Comparison of ENCODE assay signal across 14 cellular contexts in genomic region chr16:87847785-87848675, GRCh38. TPM values are rescaled to one million over a fixed set of nuclear protein-coding genes. Genes with fewer than 3 reads are reported as not detected.
DNase-seq lines count a peak whose midpoint lies in the region; FAIRE-seq and TF ChIP-seq lines count a peak whose summit lies in the region.
"Had no signal": no experiment of that assay in that cellular context is flagged by ENCODE, and none has a peak within 500 bp of the region (broad histone marks: within the 10 kb centered on the region; RNA-seq: fewer than 3 reads in every experiment).

No MANE protein-coding gene starts in this region.

- peaks cover 74 to 100% (median 100%) of the 10 kb centered on the region in 11 experiments for H4K20me1 ChIP-seq in BLaER1 treated with 17β-estradiol and CSF1 and Interleukin-3, amounts not matched to agents 10 nM and 100 nM
- no peaks in the 10 kb centered on the region for H4K20me1 ChIP-seq in MM.1S (ENCODE audit: insufficient read depth, low read length)

- H3F3A ChIP-seq in MM.1S (ENCODE audit: insufficient read depth, low read length) = no peaks in the 10 kb centered on the region

- peaks cover 76 to 100% (median 100%) of the 10 kb centered on the region in 10 experiments for H3K4me1 ChIP-seq in BLaER1 treated with 17β-estradiol and CSF1 and Interleukin-3, amounts not matched to agents 10 nM and 100 nM
- no peaks in the 10 kb centered on the region for H3K4me1 ChIP-seq in MM.1S (ENCODE audit: low read length)

- no peaks in the 10 kb centered on the region for H3K9me3 Mint-ChIP-seq in osteocyte (ENCODE audit: unreplicated experiment)
- H3K9me3 Mint-ChIP-seq: activated CD4-positive, alpha-beta memory T cell treated with anti-CD3 and anti-CD28 coated beads for 36 hours; CD4-positive, CD25-positive, alpha-beta regulatory T cell; dendritic cell treated with granulocyte-macrophage colony-stimulating factor and Interleukin-4, amounts not matched to agents 40 ng/mL and 50 ng/mL, for 4 days had no signal

- peak overlapping the region; percentile 62 for H3K27ac Mint-ChIP-seq in osteocyte (ENCODE audit: unreplicated experiment)
- H3K27ac Mint-ChIP-seq: activated CD4-positive, alpha-beta memory T cell treated with anti-CD3 and anti-CD28 coated beads for 36 hours; CD4-positive, CD25-positive, alpha-beta regulatory T cell; dendritic cell treated with granulocyte-macrophage colony-stimulating factor and Interleukin-4, amounts not matched to agents 40 ng/mL and 50 ng/mL, for 4 days had no signal

- FAIRE-seq in frontal cortex (lab: Jason Lieb, UNC) = no peak

- no peaks in the 10 kb centered on the region for H3K9me2 ChIP-seq in MM.1S (replicated peaks; ENCODE audit: insufficient read depth, low read length)

- 0 out of 22 replicates have a peak, but pooled peaks cover 0 to 9% (median 0%) of the 10 kb centered on the region in 11 experiments for H3K27me3 ChIP-seq in BLaER1 treated with 17β-estradiol and CSF1 and Interleukin-3, amounts not matched to agents 10 nM and 100 nM
- H3K27me3 ChIP-seq in MM.1S (replicated peaks; ENCODE audit: insufficient read depth, low read length) = no peaks in the 10 kb centered on the region
- H3K27me3 ChIP-seq: foreskin keratinocyte had no signal

- no peak for TF ChIP-seq CTCF in RWPE1 (conservative IDR thresholded peaks at IDR 0.05; ENCODE audit: low read depth)
- no peak for TF ChIP-seq CTCF in osteocyte (IDR thresholded peaks at IDR 0.05)
- no peak for TF ChIP-seq CTCF in MM.1S (IDR thresholded peaks at IDR 0.05; ENCODE audit: low read length)

- H3K9me3 ChIP-seq in BLaER1 treated with 17β-estradiol and CSF1 and Interleukin-3, amounts not matched to agents 10 nM and 100 nM (replicated peaks in 1 of 11) = no peaks in the 10 kb centered on the region
- no peaks in the 10 kb centered on the region for H3K9me3 ChIP-seq in MM.1S (replicated peaks; ENCODE audit: insufficient read depth, low read length)

- H2AFZ ChIP-seq in MM.1S (ENCODE audit: low read length) = no peak overlapping the region

- H3K36me3 Mint-ChIP-seq in osteocyte (ENCODE audit: unreplicated experiment) = peaks cover 28% of the 10 kb centered on the region

- DNase-seq in RWPE1 (ENCODE audit: low spot score) = no peak
- peak; percentile 73 to 76 for DNase-seq in frontal cortex (ENCODE audit: low spot score in 2 of 2)
- no peak for DNase-seq in osteocyte (ENCODE audit: extremely low spot score, unreplicated experiment)
- no peak for DNase-seq in D341Med (ENCODE audit: low spot score)
- no peak for DNase-seq in T1000 (lab: John Stamatoyannopoulos, UW)
- DNase-seq in MM.1S = no peak
- DNase-seq in NCI-H526 (lab: John Stamatoyannopoulos, UW) = no peak
- DNase-seq: activated CD4-positive, alpha-beta memory T cell treated with anti-CD3 and anti-CD28 coated beads for 36 hours; CD4-positive, CD25-positive, alpha-beta regulatory T cell; foreskin keratinocyte; NCI-H2107; stimulated activated CD4-positive, alpha-beta T cell treated with anti-CD3 and anti-CD28 coated beads, Interleukin-4, amount 100 ng/mL, for 24 hours had no signal

- H3K79me2 ChIP-seq in MM.1S (ENCODE audit: low read length) = peaks cover 94% of the 10 kb centered on the region

- CTCF ChIA-PET in RWPE1 (lab: Yijun Ruan, JAX) = interaction anchor here (0.5 to 1.2 kb wide), 2 partner anchors 12 to 23 kb away, joined by 4 to 6 read pairs; no protein-coding TSS in a partner anchor

- peaks cover 75% of the 10 kb centered on the region for H3K4me1 Mint-ChIP-seq in osteocyte (ENCODE audit: unreplicated experiment)

- H3K9ac ChIP-seq in BLaER1 treated with 17β-estradiol and CSF1 and Interleukin-3, amounts not matched to agents 10 nM and 100 nM = peak overlapping the region; percentile 6 to 65 (median 48); a peak in 16 of 22 replicates
- H3K9ac ChIP-seq in MM.1S (ENCODE audit: low read length) = no peak overlapping the region

- H3K4me3 ChIP-seq in BLaER1 treated with 17β-estradiol and CSF1 and Interleukin-3, amounts not matched to agents 10 nM and 100 nM = no peak overlapping the region
- no peak overlapping the region for H3K4me3 ChIP-seq in MM.1S (ENCODE audit: low read length)

- peak overlapping the region in 3 of 11 experiments; percentile 4 to 48 (median 25); a peak in 4 of 22 replicates for H3K27ac ChIP-seq in BLaER1 treated with 17β-estradiol and CSF1 and Interleukin-3, amounts not matched to agents 10 nM and 100 nM
- H3K27ac ChIP-seq in RWPE1 (peak overlapping the region; percentile 98), MM.1S (ENCODE audit: low read length) (no peak overlapping the region)
- H3K27ac ChIP-seq: foreskin keratinocyte had no signal

- no peaks in the 10 kb centered on the region for H3K27me3 Mint-ChIP-seq in osteocyte (ENCODE audit: unreplicated experiment)
- H3K27me3 Mint-ChIP-seq: activated CD4-positive, alpha-beta memory T cell treated with anti-CD3 and anti-CD28 coated beads for 36 hours; CD4-positive, CD25-positive, alpha-beta regulatory T cell had no signal

- peak overlapping the region; percentile 49 to 89 (median 72) for H3K4me2 ChIP-seq in BLaER1 treated with 17β-estradiol and CSF1 and Interleukin-3, amounts not matched to agents 10 nM and 100 nM
- no peak overlapping the region for H3K4me2 ChIP-seq in MM.1S (ENCODE audit: low read depth, low read length)

- peaks cover 58 to 98% (median 96%) of the 10 kb centered on the region in 11 experiments for H3K36me3 ChIP-seq in BLaER1 treated with 17β-estradiol and CSF1 and Interleukin-3, amounts not matched to agents 10 nM and 100 nM
- no peaks in the 10 kb centered on the region for H3K36me3 ChIP-seq in MM.1S (replicated peaks; ENCODE audit: insufficient read depth, low read length)

- peak overlapping the region; percentile 18 for H3K4me3 Mint-ChIP-seq in osteocyte (ENCODE audit: unreplicated experiment)
- H3K4me3 Mint-ChIP-seq: activated CD4-positive, alpha-beta memory T cell treated with anti-CD3 and anti-CD28 coated beads for 36 hours; dendritic cell treated with granulocyte-macrophage colony-stimulating factor and Interleukin-4, amounts not matched to agents 40 ng/mL and 50 ng/mL, for 4 days had no signal

- POLR2A ChIA-PET in RWPE1 (lab: Yijun Ruan, JAX; ENCODE audit: low non-redundant PET) = interaction anchor here (1.1 kb wide), 1 partner anchor 21 kb away, joined by 4 read pairs; the partner anchor contains the start of gene SLC7A5

RNA-seq across cellular contexts. Expression of gene SLC7A5, which starts 21.3 kb away (rescaled TPM):
- total RNA-seq in frontal cortex (13.9 TPM), osteocyte (127 and 133 TPM in 2 replicates)

Comparison
In these comparisons a context has a peak if more than half of its experiments do, and no peak if none do; other contexts are left out.
1. DNase-seq: peak in frontal cortex (2 of 2); none in RWPE1 (single experiment), osteocyte (single experiment), D341Med (single experiment), T1000 (single experiment), MM.1S (single experiment) and NCI-H526 (0 of 2).